ENCODE assay signal across 11 cellular contexts in genomic region chr10:99788598-99789259, GRCh38. TPM values are rescaled to one million over a fixed set of nuclear protein-coding genes. Genes with fewer than 3 reads are reported as not detected.
A peak's percentile ranks its signal among the peaks of the same experiment; 100 is the strongest.
DNase-seq lines count a peak whose midpoint lies in the region; ATAC-seq and TF ChIP-seq lines count a peak whose summit lies in the region.
"Had no signal": no experiment of that assay in that cellular context is flagged by ENCODE, and none has a peak within 500 bp of the region (broad histone marks: within the 10 kb centered on the region; RNA-seq: fewer than 3 reads in every experiment).

No MANE protein-coding gene starts in this region.

- no peak overlapping the region for H4K91ac ChIP-seq in mesenchymal stem cell (ENCODE audit: low read length)

- H3K27ac ChIP-seq in esophagus squamous epithelium: peak overlapping the region; percentile 46 to 83 (median 75)
- no peak overlapping the region for H3K27ac ChIP-seq in mesenchymal stem cell (ENCODE audit: low read length, poor library complexity, severe bottlenecking)
- H3K27ac ChIP-seq in upper lobe of left lung: peak overlapping the region in 3 of 4 donors; percentile 11 to 16 (median 11)
- H3K27ac ChIP-seq: SJSA1 had no signal

- 34 to 63% methylated on average over 6 of the region's 6 CpGs for WGBS in esophagus squamous epithelium, 2 donors
- WGBS in mesenchymal stem cell: 70% methylated on average over 4 of the region's 6 CpGs
- 73 to 79% methylated on average over 6 of the region's 6 CpGs for WGBS in upper lobe of left lung, 2 donors

- H3K27me3 ChIP-seq in MG63 (no peaks in the 10 kb centered on the region), esophagus squamous epithelium (no peaks in the 10 kb centered on the region), mesenchymal stem cell (ENCODE audit: control insufficient read depth in 1 of 2, insufficient read depth in 1 of 2, low read length in 2 of 2) (no peaks in the 10 kb centered on the region), upper lobe of left lung (no peaks in the 10 kb centered on the region)
- H3K27me3 ChIP-seq: SJSA1 had no signal

- no peak overlapping the region for H2AK5ac ChIP-seq in mesenchymal stem cell (ENCODE audit: low read length, severe bottlenecking)

- no peak overlapping the region for H3K4me2 ChIP-seq in mesenchymal stem cell (ENCODE audit: low read length, poor library complexity, severe bottlenecking)

- no peak overlapping the region for H2BK5ac ChIP-seq in mesenchymal stem cell (ENCODE audit: low read depth, low read length, poor library complexity, severe bottlenecking)

- H2BK120ac ChIP-seq in mesenchymal stem cell (ENCODE audit: low read depth, low read length): no peak overlapping the region

- ATAC-seq in upper lobe of left lung (ENCODE audit: low FRiP score in 2 of 2) (peak; percentile 64 to 94), GM18502 (IDR thresholded peaks at IDR 0.05; ENCODE audit: poor library complexity, unreplicated experiment) (no peak), GM18907 (IDR thresholded peaks at IDR 0.05; ENCODE audit: unreplicated experiment) (no peak)

- no peak overlapping the region for H4K8ac ChIP-seq in mesenchymal stem cell (ENCODE audit: low read length)

- peak in 1 of 4 donors; percentile 36 for TF ChIP-seq EP300 in upper lobe of left lung (IDR thresholded peaks at IDR 0.05)

- H3K79me1 ChIP-seq in mesenchymal stem cell (replicated peaks; ENCODE audit: low read length, poor library complexity, severe bottlenecking): no peaks in the 10 kb centered on the region

- no peak for TF ChIP-seq POLR2A in esophagus squamous epithelium (IDR thresholded peaks at IDR 0.05)
- no peak for TF ChIP-seq POLR2A in upper lobe of left lung (IDR thresholded peaks at IDR 0.05)

- no peak overlapping the region for H3K14ac ChIP-seq in mesenchymal stem cell (ENCODE audit: low read length in 2 of 2)

- DNase-seq in MG63: peak; percentile 74
- no peak for DNase-seq in esophagus squamous epithelium (lab: John Stamatoyannopoulos, UW)
- peak; percentile 71 for DNase-seq in mesenchymal stem cell
- DNase-seq in upper lobe of left lung: no peak
- no peak for DNase-seq in NCI-H2171 treated with DMSO at 0.1 percent for 48 hours (lab: John Stamatoyannopoulos, UW)
- no peak for DNase-seq in NCI-H510A (lab: John Stamatoyannopoulos, UW)
- DNase-seq: activated CD4-positive, alpha-beta T cell treated with anti-CD3 and anti-CD28 coated beads, Interleukin-2, amount 50 U/mL, for 1 hour; NCI-H2107 had no signal

- no peak overlapping the region for H3K4me3 ChIP-seq in MG63
- no peak overlapping the region for H3K4me3 ChIP-seq in esophagus squamous epithelium
- peak overlapping the region in 1 of 2 experiments; percentile 46 for H3K4me3 ChIP-seq in mesenchymal stem cell (ENCODE audit: insufficient read depth in 1 of 2, low read depth in 1 of 2, low read length in 2 of 2)
- H3K4me3 ChIP-seq in upper lobe of left lung: no peak overlapping the region
- H3K4me3 ChIP-seq: SJSA1 had no signal

- no peak overlapping the region for H3K23ac ChIP-seq in mesenchymal stem cell (ENCODE audit: low read length in 2 of 2)

- H2AFZ ChIP-seq in mesenchymal stem cell (ENCODE audit: low read depth, low read length): no peak overlapping the region

- H3K9me3 ChIP-seq in MG63 (no peaks in the 10 kb centered on the region), esophagus squamous epithelium (no peaks in the 10 kb centered on the region), mesenchymal stem cell (ENCODE audit: control insufficient read depth, low read length) (no peaks in the 10 kb centered on the region), upper lobe of left lung (no peaks in the 10 kb centered on the region)
- H3K9me3 ChIP-seq: SJSA1 had no signal

- H3K36me3 ChIP-seq in MG63 (no peaks in the 10 kb centered on the region), esophagus squamous epithelium (no peaks in the 10 kb centered on the region), mesenchymal stem cell (ENCODE audit: control insufficient read depth in 1 of 2, insufficient read depth in 2 of 2, low read depth in 1 of 2, low read length in 2 of 2) (peaks cover 0 to 5% of the 10 kb centered on the region in 2 experiments), upper lobe of left lung (no peaks in the 10 kb centered on the region)
- H3K36me3 ChIP-seq: SJSA1 had no signal

- peak overlapping the region in 1 of 2 experiments; percentile 21 for H3K18ac ChIP-seq in mesenchymal stem cell (ENCODE audit: low read depth in 1 of 2, low read length in 2 of 2)

- no peak overlapping the region for H2BK15ac ChIP-seq in mesenchymal stem cell (ENCODE audit: low read depth, poor library complexity, severe bottlenecking)

- H3K9ac ChIP-seq in mesenchymal stem cell (ENCODE audit: low read length): peak overlapping the region; percentile 86

- intact Hi-C loops in esophagus squamous epithelium (cut with DNase I): no loop called here

- no peak overlapping the region for H3K4ac ChIP-seq in mesenchymal stem cell (ENCODE audit: low read depth in 1 of 2, low read length in 2 of 2)

- H3K4me1 ChIP-seq in esophagus squamous epithelium: peaks cover 0 to 20% (median 17%) of the 10 kb centered on the region in 3 donors
- peaks cover 8% of the 10 kb centered on the region for H3K4me1 ChIP-seq in mesenchymal stem cell (ENCODE audit: control insufficient read depth, insufficient read depth, low read depth, low read length)
- H3K4me1 ChIP-seq in upper lobe of left lung: no peaks in the 10 kb centered on the region

- H2BK12ac ChIP-seq in mesenchymal stem cell (ENCODE audit: low read length in 2 of 2): no peak overlapping the region

- TF ChIP-seq CTCF in esophagus squamous epithelium (IDR thresholded peaks at IDR 0.05): no peak
- TF ChIP-seq CTCF in upper lobe of left lung (IDR thresholded peaks at IDR 0.05): no peak

RNA-seq across cellular contexts. Expression of gene ABCC2, which starts 6.3 kb away (rescaled TPM):
- 0.72 and 1.7 TPM in 2 replicates for total RNA-seq in MG63 (2014; rRNA removed; shearing (Covaris generic); ENCODE audit: low replicate concordance)
- total RNA-seq in esophagus squamous epithelium (1 to 10 TPM in 2 of 4 donors, under 1 TPM in 2; 0.61 to 2.2 (median 1.1) TPM), upper lobe of left lung (1 to 10 TPM in 5 of 6 donors, under 1 TPM in 1; 0.46 to 5.2 (median 1.7) TPM)
- polyA plus RNA-seq in mesenchymal stem cell (2013, experiment 1 of 2): 0.58 TPM
- polyA plus RNA-seq in mesenchymal stem cell (2013, experiment 2 of 2): 0.42 TPM

RNA-seq across cellular contexts. Expression of gene CUTC, which starts 56.7 kb away (rescaled TPM):
- 17.6 and 26.6 TPM in 2 replicates for total RNA-seq in MG63 (2014; rRNA removed; shearing (Covaris generic); ENCODE audit: low replicate concordance)
- total RNA-seq in esophagus squamous epithelium (10 to 100 TPM in 3 of 4 donors, 1 to 10 TPM in 1; 6.7 to 29.0 (median 18.9) TPM), upper lobe of left lung (10 to 100 TPM; 10.7 to 35.6 (median 15.8) TPM)
- 11.2 TPM for polyA plus RNA-seq in mesenchymal stem cell (2013, experiment 1 of 2)
- polyA plus RNA-seq in mesenchymal stem cell (2013, experiment 2 of 2): 11.2 TPM

RNA-seq across cellular contexts. Expression of gene COX15, which starts 56.8 kb away (rescaled TPM):
- total RNA-seq in MG63 (2014; rRNA removed; shearing (Covaris generic); ENCODE audit: low replicate concordance): 20.6 and 27.4 TPM in 2 replicates
- total RNA-seq in esophagus squamous epithelium (10 to 100 TPM; 17.2 to 38.4 (median 18.1) TPM), upper lobe of left lung (10 to 100 TPM; 16.0 to 38.3 (median 29.3) TPM)
- polyA plus RNA-seq in mesenchymal stem cell (2013, experiment 1 of 2): 13.5 TPM
- 13.4 TPM for polyA plus RNA-seq in mesenchymal stem cell (2013, experiment 2 of 2)

Comparison
In these comparisons a context has a peak if more than half of its experiments do, and no peak if none do; other contexts are left out.
1. DNase-seq: peak in MG63 (single experiment) and mesenchymal stem cell (single experiment); none in esophagus squamous epithelium (single experiment), upper lobe of left lung (0 of 2), NCI-H2171 treated with DMSO at 0.1 percent for 48 hours (single experiment) and NCI-H510A (single experiment).
2. ATAC-seq: peak in upper lobe of left lung (2 of 2); none in GM18502 (single experiment) and GM18907 (single experiment).